1 cellular context compared by ENCODE assay signal in genomic region chr2:10264506-10265327, GRCh38.
TF ChIP-seq lines count a peak whose summit lies in the region.

No MANE protein-coding gene starts in this region.

TF ChIP-seq in H1, 55 proteins besides CTCF, POLR2A, EP300 and RAD21:
- no peak for TF ChIP-seq CHD1 (IDR thresholded peaks at IDR 0.05; ENCODE audit: low read depth, low read length)
- no peak for TF ChIP-seq KDM4A (IDR thresholded peaks at IDR 0.05; ENCODE audit: low read depth, low read length, severe bottlenecking)
- TF ChIP-seq ZNF274 (IDR thresholded peaks at IDR 0.05; ENCODE audit: borderline replicate concordance, extremely low read depth, low read length), result no peak
- no peak for TF ChIP-seq TBP (IDR thresholded peaks at IDR 0.05; ENCODE audit: low read depth, low read length)
- no peak for TF ChIP-seq GTF2F1 (IDR thresholded peaks at IDR 0.05; ENCODE audit: borderline replicate concordance, low read depth, low read length)
- no peak for TF ChIP-seq BACH1 (IDR thresholded peaks at IDR 0.05; ENCODE audit: low read length)
- TF ChIP-seq CHD7 (IDR thresholded peaks at IDR 0.05; ENCODE audit: insufficient replicate concordance, low read length), result no peak
- no peak for TF ChIP-seq SIN3A (conservative IDR thresholded peaks at IDR 0.05 in 1 of 2, IDR thresholded peaks at IDR 0.05 in 1 of 2; ENCODE audit: low read depth in 1 of 2, low read length in 2 of 2)
- no peak for TF ChIP-seq BCL11A (IDR thresholded peaks at IDR 0.05; ENCODE audit: low read depth in 2 of 2, low read length in 2 of 2)
- no peak for TF ChIP-seq FOSL1 (IDR thresholded peaks at IDR 0.05; ENCODE audit: insufficient read depth, low read depth, low read length)
- TF ChIP-seq TAF7 (optimal IDR thresholded peaks at IDR 0.05; ENCODE audit: borderline replicate concordance, low read depth, low read length), result no peak
- TF ChIP-seq SP1 (IDR thresholded peaks at IDR 0.05; ENCODE audit: low read depth, low read length), result no peak
- no peak for TF ChIP-seq PHF8 (conservative IDR thresholded peaks at IDR 0.05; ENCODE audit: low read depth, low read length)
- no peak for TF ChIP-seq E2F6 (IDR thresholded peaks at IDR 0.05)
TF ChIP-seq in H1: peak in this region for 0.
